Comparison of ENCODE assay signal across 1 cellular context in genomic region chr17:34763727-34764665, GRCh38.
TF ChIP-seq lines count a peak whose summit lies in the region.

No MANE protein-coding gene starts in this region.

TF ChIP-seq in H1, 55 proteins besides CTCF, POLR2A, EP300 and RAD21 (continued from another document):
- TF ChIP-seq CHD7 (IDR thresholded peaks at IDR 0.05; ENCODE audit: insufficient replicate concordance, low read length) (no peak), RFX5 (IDR thresholded peaks at IDR 0.05; ENCODE audit: borderline replicate concordance, low read depth, low read length) (no peak), TAF1 (IDR thresholded peaks at IDR 0.05; ENCODE audit: low read depth, low read length) (no peak), GABPA (IDR thresholded peaks at IDR 0.05; ENCODE audit: borderline replicate concordance, insufficient read depth, low read length) (no peak), JUN (IDR thresholded peaks at IDR 0.05; ENCODE audit: low read depth, low read length) (no peak), POU5F1 (IDR thresholded peaks at IDR 0.05; ENCODE audit: low read depth, low read length) (no peak), ASH2L (IDR thresholded peaks at IDR 0.05; ENCODE audit: low read length) (no peak), RNF2 (IDR thresholded peaks at IDR 0.05; ENCODE audit: borderline replicate concordance, low read depth, low read length, missing control alignments, poor library complexity, severe bottlenecking) (no peak), SIX5 (IDR thresholded peaks at IDR 0.05; ENCODE audit: low read depth, low read length) (no peak), CBX8 (IDR thresholded peaks at IDR 0.05; ENCODE audit: borderline replicate concordance, low read depth, low read length) (no peak), RBBP5 (IDR thresholded peaks at IDR 0.05; ENCODE audit: borderline replicate concordance, low read depth, low read length) (no peak), SIN3A (conservative IDR thresholded peaks at IDR 0.05 in 1 of 2, IDR thresholded peaks at IDR 0.05 in 1 of 2; ENCODE audit: low read depth in 1 of 2, low read length in 2 of 2) (no peak), JUND (IDR thresholded peaks at IDR 0.05; ENCODE audit: low read length) (no peak), SUZ12 (IDR thresholded peaks at IDR 0.05; ENCODE audit: low read length) (no peak), SP4 (IDR thresholded peaks at IDR 0.05; ENCODE audit: low read length) (no peak)
TF ChIP-seq in H1: peak in this region for 0.
